ENCODE assay signal across 16 cellular contexts in the genomic region with DNA sequence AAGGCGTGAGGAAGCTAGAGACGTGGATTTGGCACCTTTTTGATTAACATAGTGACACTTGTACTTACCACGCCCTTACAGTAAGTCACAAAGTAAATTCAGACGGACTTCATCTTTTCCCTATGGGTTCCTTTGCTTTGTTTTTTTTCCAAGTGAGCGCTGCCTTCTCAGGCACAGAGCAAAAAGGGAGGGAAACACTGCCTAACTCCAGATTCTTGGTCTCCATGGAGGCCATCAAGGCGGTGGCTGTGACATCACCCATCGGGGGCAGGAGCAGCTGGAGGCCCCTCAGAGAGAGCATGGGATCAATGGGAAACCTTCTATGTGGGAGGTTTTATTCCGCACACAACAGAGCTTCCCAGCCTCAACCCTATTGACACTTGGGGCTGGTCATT. TPM values are rescaled to one million over a fixed set of nuclear protein-coding genes. Genes with fewer than 3 reads are reported as not detected.
A peak's percentile ranks its signal among the peaks of the same experiment; 100 is the strongest.
DNase-seq lines count a peak whose midpoint lies in the region; ATAC-seq and TF ChIP-seq lines count a peak whose summit lies in the region.
"Had no signal": no experiment of that assay in that cellular context is flagged by ENCODE, and none has a peak within 500 bp of the region (broad histone marks: within the 10 kb centered on the region; RNA-seq: fewer than 3 reads in every experiment).

No MANE protein-coding gene starts in this region.

- no peak for ATAC-seq in GM18505 (IDR thresholded peaks at IDR 0.05; ENCODE audit: unreplicated experiment)
- ATAC-seq: activated naive CD8-positive, alpha-beta T cell treated with anti-CD3 and anti-CD28 coated beads, Interleukin-2, amount 50 U/mL, for 24 hours; foreskin keratinocyte had no signal

- H3K36me3 Mint-ChIP-seq in nephron (ENCODE audit: low read depth) = peaks cover 21% of the 10 kb centered on the region

- H3K27me3 Mint-ChIP-seq in nephron (ENCODE audit: low read depth) = peaks cover 4% of the 10 kb centered on the region
- H3K27me3 Mint-ChIP-seq: activated CD4-positive, alpha-beta T cell treated with anti-CD3 and anti-CD28 coated beads, Interleukin-2, amount 10 ng/mL, durations not matched to agents 7 days and 5 days; activated naive CD8-positive, alpha-beta T cell treated with anti-CD3 and anti-CD28 coated beads, Interleukin-2, amount 50 U/mL, for 24 hours had no signal

- peak overlapping the region; percentile 67 for H3K4me2 ChIP-seq in fibroblast of lung (ENCODE audit: extremely low read depth, insufficient read depth, low read length)

- peak in 1 of 2 donors; percentile 2 for TF ChIP-seq POLR2A in adrenal gland (IDR thresholded peaks at IDR 0.05)
- TF ChIP-seq POLR2A in tibial nerve (IDR thresholded peaks at IDR 0.05) = no peak
- no peak for TF ChIP-seq POLR2A in GM18505 (IDR thresholded peaks at IDR 0.05; ENCODE audit: borderline replicate concordance, extremely low read depth, insufficient read depth, insufficient read length)

- no peak overlapping the region for H3K4me3 Mint-ChIP-seq in nephron
- H3K4me3 Mint-ChIP-seq: activated CD4-positive, alpha-beta T cell treated with anti-CD3 and anti-CD28 coated beads, Interleukin-2, amount 10 ng/mL, durations not matched to agents 7 days and 5 days; activated naive CD8-positive, alpha-beta T cell treated with anti-CD3 and anti-CD28 coated beads, Interleukin-2, amount 50 U/mL, for 24 hours had no signal

- H3K27ac ChIP-seq in adrenal gland (peak overlapping the region; percentile 80 to 98 (median 89)), fibroblast of lung (ENCODE audit: insufficient read depth, low read length) (peak overlapping the region; percentile 79), tibial nerve (peak overlapping the region in 3 of 4 donors; percentile 58 to 90 (median 82))
- H3K27ac ChIP-seq: foreskin keratinocyte had no signal

- no peaks in the 10 kb centered on the region for H4K20me1 ChIP-seq in fibroblast of lung (ENCODE audit: control insufficient read depth, extremely low read depth, insufficient read depth, low read length)

- peak overlapping the region; percentile 19 for H2AFZ ChIP-seq in fibroblast of lung (ENCODE audit: low read length)

- TF ChIP-seq EP300 in tibial nerve (IDR thresholded peaks at IDR 0.05) = no peak

- peak in 1 of 7 donors; percentile 11 for DNase-seq in adrenal gland
- no peak for DNase-seq in fibroblast of lung (ENCODE audit: low read depth in 2 of 2)
- no peak for DNase-seq in tibial nerve (ENCODE audit: low spot score in 2 of 2)
- no peak for DNase-seq in middle frontal gyrus (ENCODE audit: extremely low spot score, low spot score)
- DNase-seq in NCI-H128 (lab: John Stamatoyannopoulos, UW; ENCODE audit: unreplicated experiment) = no peak
- DNase-seq: activated CD4-positive, alpha-beta T cell treated with anti-CD3 and anti-CD28 coated beads, Interleukin-2, amount 10 ng/mL, durations not matched to agents 7 days and 5 days; activated T-cell treated with anti-CD3 and anti-CD28 coated beads, Interleukin-2, amount 50 U/mL, for 1 hour; DND-41; foreskin keratinocyte; HCEC 1CT; MG63; NCI-H2029 treated with DMSO at 0.1 percent for 48 hours had no signal

- H3K4me1 Mint-ChIP-seq in nephron = peaks cover 24% of the 10 kb centered on the region

- TF ChIP-seq CTCF in adrenal gland (IDR thresholded peaks at IDR 0.05) = no peak
- no peak for TF ChIP-seq CTCF in fibroblast of lung (conservative IDR thresholded peaks at IDR 0.05 in 1 of 2, IDR thresholded peaks at IDR 0.05 in 1 of 2; ENCODE audit: low read depth in 1 of 2, low read length in 2 of 2)
- TF ChIP-seq CTCF in nephron (IDR thresholded peaks at IDR 0.05; ENCODE audit: unreplicated experiment in 3 of 3) = no peak
- no peak for TF ChIP-seq CTCF in tibial nerve (IDR thresholded peaks at IDR 0.05)

- H3K27me3 ChIP-seq in adrenal gland = no peaks in the 10 kb centered on the region
- no peaks in the 10 kb centered on the region for H3K27me3 ChIP-seq in fibroblast of lung (ENCODE audit: control insufficient read depth, insufficient read depth, low read length)
- no peaks in the 10 kb centered on the region for H3K27me3 ChIP-seq in tibial nerve
- H3K27me3 ChIP-seq: BLaER1 treated with 17β-estradiol and CSF1 and Interleukin-3, amounts not matched to agents 10 nM and 100 nM; foreskin keratinocyte; MG63 had no signal

- no peaks in the 10 kb centered on the region for H3K9me3 Mint-ChIP-seq in nephron
- H3K9me3 Mint-ChIP-seq: activated CD4-positive, alpha-beta T cell treated with anti-CD3 and anti-CD28 coated beads, Interleukin-2, amount 10 ng/mL, durations not matched to agents 7 days and 5 days; activated naive CD8-positive, alpha-beta T cell treated with anti-CD3 and anti-CD28 coated beads, Interleukin-2, amount 50 U/mL, for 24 hours had no signal

- intact Hi-C loops in adrenal gland (cut with DNase I) = no loop called here

- H3K9ac ChIP-seq in fibroblast of lung (ENCODE audit: insufficient read depth, low read length) = peak overlapping the region; percentile 17
- H3K9ac ChIP-seq: BLaER1 treated with 17β-estradiol and CSF1 and Interleukin-3, amounts not matched to agents 10 nM and 100 nM had no signal

- H3K4me3 ChIP-seq in adrenal gland (peak overlapping the region in 1 of 4 donors; percentile 27), fibroblast of lung (replicated peaks in 1 of 4; ENCODE audit: control extremely low read depth in 1 of 4, insufficient read depth in 1 of 4, low read depth in 3 of 4, low read length in 4 of 4) (peak overlapping the region in 1 of 4 experiments; percentile 14), tibial nerve (peak overlapping the region in 2 of 4 donors; percentile 6 to 22)
- H3K4me3 ChIP-seq: BLaER1 treated with 17β-estradiol and CSF1 and Interleukin-3, amounts not matched to agents 10 nM and 100 nM; MG63 had no signal

- peaks cover 48% of the 10 kb centered on the region for H3K79me2 ChIP-seq in fibroblast of lung (ENCODE audit: control insufficient read depth, insufficient read depth, low read length)

- H3K9me3 ChIP-seq in adrenal gland (replicated peaks in 1 of 3) (no peaks in the 10 kb centered on the region), fibroblast of lung (ENCODE audit: control insufficient read depth, insufficient read depth, low read depth, low read length) (no peaks in the 10 kb centered on the region), tibial nerve (no peaks in the 10 kb centered on the region)

- peak overlapping the region; percentile 41 to 61 (median 60) for H3K27ac Mint-ChIP-seq in nephron
- H3K27ac Mint-ChIP-seq: activated CD4-positive, alpha-beta T cell treated with anti-CD3 and anti-CD28 coated beads, Interleukin-2, amount 10 ng/mL, durations not matched to agents 7 days and 5 days; activated naive CD8-positive, alpha-beta T cell treated with anti-CD3 and anti-CD28 coated beads, Interleukin-2, amount 50 U/mL, for 24 hours had no signal

- peaks cover 42 to 63% of the 10 kb centered on the region in 2 donors for H3K4me1 ChIP-seq in adrenal gland (replicated peaks in 1 of 2)
- peaks cover 31% of the 10 kb centered on the region for H3K4me1 ChIP-seq in fibroblast of lung (ENCODE audit: control insufficient read depth, extremely low read depth, insufficient read depth, low read length)
- H3K4me1 ChIP-seq in tibial nerve = peaks cover 0 to 38% (median 19%) of the 10 kb centered on the region in 4 donors
- H3K4me1 ChIP-seq: foreskin keratinocyte had no signal

- H3K36me3 ChIP-seq in adrenal gland (replicated peaks in 1 of 2) (no peaks in the 10 kb centered on the region), fibroblast of lung (ENCODE audit: control insufficient read depth, insufficient read depth, low read length) (no peaks in the 10 kb centered on the region), tibial nerve (no peaks in the 10 kb centered on the region)

- WGBS in adrenal gland, 4 donors = 61 to 75% (median 70%) methylated on average over 7 to 8 of the region's 8 CpGs
- 56 to 57% methylated on average over 8 of the region's 8 CpGs for WGBS in tibial nerve, 2 donors

RNA-seq across cellular contexts. Expression of a gene that starts 45.4 kb away (rescaled TPM):
- total RNA-seq in adrenal gland (100 to 1,000 TPM; 108 to 410 (median 254) TPM), fibroblast of lung (70.9 and 113 TPM in 2 replicates), tibial nerve (100 to 1,000 TPM in 2 of 4 donors, 10 to 100 TPM in 2; 60.9 to 123 (median 99.3) TPM)
- polyA plus RNA-seq in adrenal gland (100 to 1,000 TPM in 2 of 3 donors, 10 to 100 TPM in 1; 71.9 to 450 (median 103) TPM), fibroblast of lung (168 and 171 TPM in 2 replicates)
- 173 and 195 TPM in 2 replicates for polyA plus RNA-seq in fibroblast of lung (2012)
- polyA minus RNA-seq in fibroblast of lung (ENCODE audit: low replicate concordance) = 269 and 362 TPM in 2 replicates
